In the genomic region with DNA sequence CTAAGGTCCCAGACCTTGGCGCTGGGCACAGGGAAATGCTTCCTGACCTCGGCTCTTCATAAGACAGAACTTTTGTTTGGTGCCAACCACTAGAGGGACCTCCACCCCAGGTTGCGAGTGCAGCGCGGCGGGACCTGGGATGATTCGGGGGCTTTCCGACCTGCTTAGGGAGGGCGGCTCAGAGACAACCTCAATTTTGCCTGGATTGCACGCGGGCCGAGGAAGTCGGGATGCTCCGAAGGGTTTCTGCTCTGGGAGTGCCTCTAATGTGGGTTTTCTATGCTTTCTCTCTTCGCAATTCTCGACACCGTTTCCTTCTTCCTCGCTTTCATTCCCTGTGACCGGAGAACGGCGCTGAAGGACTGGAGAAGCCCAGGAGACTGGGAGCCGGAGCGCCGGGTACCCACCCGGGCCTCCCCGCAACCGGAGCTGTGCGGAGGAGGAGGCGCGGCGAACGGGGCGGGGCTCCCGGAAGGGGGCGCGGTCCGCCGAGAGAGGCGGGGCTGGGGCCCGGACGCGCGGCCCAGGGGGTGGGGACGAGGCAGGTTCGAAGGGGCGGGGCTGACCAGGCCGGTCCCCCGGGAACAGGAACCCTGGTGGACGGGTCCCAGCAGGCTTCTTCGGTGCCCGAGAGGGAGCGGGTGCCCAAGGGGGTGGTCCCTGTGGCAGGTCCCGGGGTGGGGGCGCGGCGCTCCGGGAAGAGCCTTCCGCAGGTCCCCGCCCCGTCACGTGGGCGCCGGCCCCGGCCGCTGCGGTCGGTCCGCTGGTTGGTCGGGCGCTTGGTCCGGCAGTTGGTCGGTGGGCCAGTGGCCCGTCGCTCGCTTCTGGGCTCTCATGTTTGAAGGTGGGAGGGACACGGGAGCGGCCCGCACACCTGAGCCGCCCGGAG, we compare ENCODE assay signal across 8 cellular contexts. TPM values are rescaled to one million over a fixed set of nuclear protein-coding genes. Genes with fewer than 3 reads are reported as not detected.
A peak's percentile ranks its signal among the peaks of the same experiment; 100 is the strongest.
DNase-seq lines count a peak whose midpoint lies in the region; ATAC-seq and TF ChIP-seq lines count a peak whose summit lies in the region.

PPFIBP2 (plus strand) TSS at position 790 of the 889 bp plus-strand sequence. CDS start 35,477 bp downstream, outside the sequence.

- no TSS peak for BruUV-seq in Caco-2 (replicated peaks; lab: Mats Ljungman, UMichigan)
- no TSS peak for BruUV-seq in Panc1 (replicated peaks; lab: Mats Ljungman, UMichigan)

- no peaks in the 10 kb centered on the region for H3K9me3 Mint-ChIP-seq in Caco-2 (ENCODE audit: unreplicated experiment)
- H3K9me3 Mint-ChIP-seq in activated T-helper 2 cell treated with anti-CD3 and anti-CD28 coated beads, Interferon-gamma antibody, Interleukin-2, Interleukin-4, amounts not matched to agents 10 μg/mL and 5 μg/mL and 100 μg/mL, durations not matched to agents 14 hours and 24 hours and 36 hours = no peaks in the 10 kb centered on the region
- H3K9me3 Mint-ChIP-seq in nephron progenitor cell = peaks cover 3% of the 10 kb centered on the region
- no peaks in the 10 kb centered on the region for H3K9me3 Mint-ChIP-seq in stimulated activated naive CD8-positive, alpha-beta T cell treated with anti-CD3 and anti-CD28 coated beads, Interleukin-15, Interleukin-2, amounts not matched to agents 100 ng/mL and 50 ng/mL, for 24 hours

- H3K27me3 ChIP-seq in Caco-2 (replicated peaks; ENCODE audit: control insufficient read depth, insufficient read depth, low read length) (no peaks in the 10 kb centered on the region), Panc1 (ENCODE audit: control insufficient read depth, insufficient read depth, low read length) (peaks cover 6% of the 10 kb centered on the region; the same call in 1 of the 2 replicates)

- in situ Hi-C loops in Panc1 (cut with HindIII; ENCODE audit: low pct_unique_long_range_greater_than_20kb, low sequenced_read_pairs) = no loop called here

- ATAC-seq in GM19452 (IDR thresholded peaks at IDR 0.05; ENCODE audit: unreplicated experiment) (peak; percentile 68), HG03571 (IDR thresholded peaks at IDR 0.05; ENCODE audit: unreplicated experiment) (peak; percentile 69), Panc1 (peak; percentile 96)

- H3K27me3 Mint-ChIP-seq in Caco-2 (ENCODE audit: insufficient read depth, unreplicated experiment) (no peaks in the 10 kb centered on the region), nephron progenitor cell (ENCODE audit: low read depth, poor library complexity) (peaks cover 36% of the 10 kb centered on the region)
- H3K27me3 Mint-ChIP-seq in activated T-helper 2 cell treated with anti-CD3 and anti-CD28 coated beads, Interferon-gamma antibody, Interleukin-2, Interleukin-4, amounts not matched to agents 10 μg/mL and 5 μg/mL and 100 μg/mL, durations not matched to agents 14 hours and 24 hours and 36 hours (ENCODE audit: low read depth) = peaks cover 31% of the 10 kb centered on the region
- H3K27me3 Mint-ChIP-seq in stimulated activated naive CD8-positive, alpha-beta T cell treated with anti-CD3 and anti-CD28 coated beads, Interleukin-15, Interleukin-2, amounts not matched to agents 100 ng/mL and 50 ng/mL, for 24 hours = peaks cover 5% of the 10 kb centered on the region

- no peaks in the 10 kb centered on the region for H3K9me3 ChIP-seq in Caco-2
- H3K9me3 ChIP-seq in Panc1 (ENCODE audit: control insufficient read depth, insufficient read depth, low read depth, low read length) = no peaks in the 10 kb centered on the region

- H3K4me1 ChIP-seq in Caco-2 (0 out of 2 replicates have a peak, but pooled peaks cover 5% of the 10 kb centered on the region), Panc1 (ENCODE audit: control insufficient read depth, insufficient read depth, low read length) (peaks cover 17% of the 10 kb centered on the region)

- H3K27ac ChIP-seq in Panc1 (ENCODE audit: low read length) = peak within 1 kb of the TSS; percentile 80

- CTCF ChIA-PET in Caco-2 (lab: Charles Lee) = interaction anchor here (0.6 to 2.5 kb wide), 8 partner anchors 22 to 179 kb away, joined by 3 to 14 read pairs (median 4); no protein-coding TSS in a partner anchor
- CTCF ChIA-PET in Panc1 (lab: Charles Lee) = interaction anchor here (1.0 to 1.5 kb wide), 3 partner anchors 58 to 153 kb away, joined by 4 to 8 read pairs (median 5); no protein-coding TSS in a partner anchor

- H3K27ac Mint-ChIP-seq in Caco-2 (ENCODE audit: unreplicated experiment) = no peak within 1 kb of the TSS
- H3K27ac Mint-ChIP-seq in activated T-helper 2 cell treated with anti-CD3 and anti-CD28 coated beads, Interferon-gamma antibody, Interleukin-2, Interleukin-4, amounts not matched to agents 10 μg/mL and 5 μg/mL and 100 μg/mL, durations not matched to agents 14 hours and 24 hours and 36 hours = peak within 1 kb of the TSS; percentile 78
- H3K27ac Mint-ChIP-seq in nephron progenitor cell = peak within 1 kb of the TSS; percentile 91
- peak within 1 kb of the TSS; percentile 92 for H3K27ac Mint-ChIP-seq in stimulated activated naive CD8-positive, alpha-beta T cell treated with anti-CD3 and anti-CD28 coated beads, Interleukin-15, Interleukin-2, amounts not matched to agents 100 ng/mL and 50 ng/mL, for 24 hours

- H3K36me3 Mint-ChIP-seq in Caco-2 (ENCODE audit: insufficient read depth, unreplicated experiment) = no peaks in the 10 kb centered on the region
- no peaks in the 10 kb centered on the region for H3K36me3 Mint-ChIP-seq in activated T-helper 2 cell treated with anti-CD3 and anti-CD28 coated beads, Interferon-gamma antibody, Interleukin-2, Interleukin-4, amounts not matched to agents 10 μg/mL and 5 μg/mL and 100 μg/mL, durations not matched to agents 14 hours and 24 hours and 36 hours (ENCODE audit: low read depth)
- no peaks in the 10 kb centered on the region for H3K36me3 Mint-ChIP-seq in nephron progenitor cell (ENCODE audit: low read depth)
- no peaks in the 10 kb centered on the region for H3K36me3 Mint-ChIP-seq in stimulated activated naive CD8-positive, alpha-beta T cell treated with anti-CD3 and anti-CD28 coated beads, Interleukin-15, Interleukin-2, amounts not matched to agents 100 ng/mL and 50 ng/mL, for 24 hours (ENCODE audit: low read depth)

- H3K36me3 ChIP-seq in Caco-2 (ENCODE audit: control insufficient read depth, insufficient read depth, low read length) (no peaks in the 10 kb centered on the region), Panc1 (ENCODE audit: control insufficient read depth, insufficient read depth, low read length) (no peaks in the 10 kb centered on the region)

- TF ChIP-seq CTCF in Caco-2 (IDR thresholded peaks at IDR 0.05; ENCODE audit: insufficient read depth in 1 of 2, low read depth in 1 of 2, low read length in 1 of 2, severe bottlenecking in 1 of 2, unreplicated experiment in 1 of 2) (peak; percentile 67 to 79), Panc1 (IDR thresholded peaks at IDR 0.05) (peak; percentile 96), fibroblast of the aortic adventitia (IDR thresholded peaks at IDR 0.05; ENCODE audit: insufficient read depth, low read length) (peak; percentile 61), nephron progenitor cell (IDR thresholded peaks at IDR 0.05) (peak; percentile 49)

- intact Hi-C loops in Caco-2 (cut with micrococcal nuclease; ENCODE audit: unreplicated experiment) (loop anchor here (1.0 to 2.0 kb wide), 5 partner anchors 25 to 152 kb away; no protein-coding TSS in a partner anchor), Panc1 (cut with micrococcal nuclease; ENCODE audit: unreplicated experiment) (loop anchor here (2.0 kb wide), 2 partner anchors 143 to 151 kb away; no protein-coding TSS in a partner anchor)
- intact Hi-C loops in activated T-helper 2 cell treated with anti-CD3 and anti-CD28 coated beads, Interferon-gamma antibody, Interleukin-2, Interleukin-4, amounts not matched to agents 10 μg/mL and 5 μg/mL and 100 μg/mL, durations not matched to agents 14 hours and 24 hours and 36 hours (cut with micrococcal nuclease) = loop anchor here (1.0 to 10.0 kb wide), 3 partner anchors 152 to 471 kb away; partner anchors contain the start of gene EIF3F

- H3K4me1 Mint-ChIP-seq in Caco-2 (ENCODE audit: low read depth, unreplicated experiment) (peaks cover 16% of the 10 kb centered on the region), nephron progenitor cell (peaks cover 37% of the 10 kb centered on the region)
- H3K4me1 Mint-ChIP-seq in activated T-helper 2 cell treated with anti-CD3 and anti-CD28 coated beads, Interferon-gamma antibody, Interleukin-2, Interleukin-4, amounts not matched to agents 10 μg/mL and 5 μg/mL and 100 μg/mL, durations not matched to agents 14 hours and 24 hours and 36 hours (ENCODE audit: low read depth) = peaks cover 10% of the 10 kb centered on the region
- peaks cover 52% of the 10 kb centered on the region for H3K4me1 Mint-ChIP-seq in stimulated activated naive CD8-positive, alpha-beta T cell treated with anti-CD3 and anti-CD28 coated beads, Interleukin-15, Interleukin-2, amounts not matched to agents 100 ng/mL and 50 ng/mL, for 24 hours (ENCODE audit: low read depth)

- H3K4me3 Mint-ChIP-seq in Caco-2 (ENCODE audit: unreplicated experiment) = peak within 1 kb of the TSS; percentile 80
- peak within 1 kb of the TSS; percentile 88 for H3K4me3 Mint-ChIP-seq in activated T-helper 2 cell treated with anti-CD3 and anti-CD28 coated beads, Interferon-gamma antibody, Interleukin-2, Interleukin-4, amounts not matched to agents 10 μg/mL and 5 μg/mL and 100 μg/mL, durations not matched to agents 14 hours and 24 hours and 36 hours (ENCODE audit: low read depth)
- peak within 1 kb of the TSS; percentile 88 for H3K4me3 Mint-ChIP-seq in nephron progenitor cell
- peak within 1 kb of the TSS; percentile 90 for H3K4me3 Mint-ChIP-seq in stimulated activated naive CD8-positive, alpha-beta T cell treated with anti-CD3 and anti-CD28 coated beads, Interleukin-15, Interleukin-2, amounts not matched to agents 100 ng/mL and 50 ng/mL, for 24 hours

- peak within 1 kb of the TSS; percentile 87 for H3K4me3 ChIP-seq in Caco-2 (ENCODE audit: low read depth, low read length)
- peak within 1 kb of the TSS; percentile 80 to 96 for H3K4me3 ChIP-seq in Panc1 (ENCODE audit: low read depth in 2 of 2, low read length in 2 of 2)
- peak within 1 kb of the TSS; percentile 77 for H3K4me3 ChIP-seq in fibroblast of the aortic adventitia (ENCODE audit: low read depth, low read length)

- DNase-seq in Caco-2 (peak; percentile 79 to 90), Panc1 (ENCODE audit: low read depth, low spot score) (peak; percentile 48), fibroblast of the aortic adventitia (ENCODE audit: low read depth) (peak; percentile 69), nephron progenitor cell (peak; percentile 87)
- peak; percentile 79 for DNase-seq in activated T-helper 2 cell treated with anti-CD3 and anti-CD28 coated beads, Interferon-gamma antibody, Interleukin-2, Interleukin-4, amounts not matched to agents 10 μg/mL and 5 μg/mL and 100 μg/mL, durations not matched to agents 14 hours and 24 hours and 36 hours (ENCODE audit: low spot score)

- POLR2A ChIA-PET in Caco-2 (lab: Charles Lee) (interaction anchor here (0.6 kb wide), 1 partner anchor 23 kb away, joined by 3 read pairs; no protein-coding TSS in a partner anchor), Panc1 (lab: Charles Lee) (interaction anchor here (0.8 kb wide), 1 partner anchor 585 kb away, joined by 6 read pairs; no protein-coding TSS in a partner anchor)

RNA-seq across cellular contexts. Expression of gene PPFIBP2, which starts in this region (rescaled TPM):
- total RNA-seq in Caco-2 (2022) = 72.5 and 79.8 TPM in 2 replicates
- total RNA-seq in Panc1 (2021; ENCODE audit: unreplicated experiment) = 21.5 TPM
- 25.3 TPM for polyA plus RNA-seq in Panc1 (2012; ENCODE audit: insufficient read length)
- total RNA-seq in activated T-helper 2 cell treated with anti-CD3 and anti-CD28 coated beads, Interferon-gamma antibody, Interleukin-2, Interleukin-4, amounts not matched to agents 10 μg/mL and 5 μg/mL and 100 μg/mL, durations not matched to agents 14 hours and 24 hours and 36 hours = 1.1 and 2.1 TPM in 2 replicates
- total RNA-seq in fibroblast of the aortic adventitia (ENCODE audit: low replicate concordance) = 11.7 and 53.3 TPM in 2 replicates

Comparison
In these comparisons a context has a peak if more than half of its experiments do, and no peak if none do; other contexts are left out.
1. Peak in every context shown above with its lines: DNase-seq, ATAC-seq, H3K4me3 ChIP-seq and H3K27ac ChIP-seq.